Comparison of ENCODE assay signal across 1 cellular context in genomic region chr13:99406799-99407201, GRCh38.
TF ChIP-seq lines count a peak whose summit lies in the region.

No MANE protein-coding gene starts in this region.

TF ChIP-seq in GM23338, 12 proteins besides CTCF, POLR2A, EP300 and RAD21 (continued from another document):
- TF ChIP-seq ZNF462 (CRISPR knock-in tag; IDR thresholded peaks at IDR 0.05) (no peak), NANOG (IDR thresholded peaks at IDR 0.05; ENCODE audit: borderline replicate concordance) (no peak), EZH2 (IDR thresholded peaks at IDR 0.05; ENCODE audit: low read depth, unreplicated experiment) (no peak), POLR2AphosphoS5 (IDR thresholded peaks at IDR 0.05; ENCODE audit: low read depth) (no peak), CREB1 (CRISPR knock-in tag; IDR thresholded peaks at IDR 0.05; ENCODE audit: low read depth) (no peak), ZNF331 (CRISPR knock-in tag; IDR thresholded peaks at IDR 0.05; ENCODE audit: low read depth) (no peak), EZH2phosphoT487 (IDR thresholded peaks at IDR 0.05; ENCODE audit: unreplicated experiment) (no peak), ETS1 (IDR thresholded peaks at IDR 0.05) (no peak)
